In genomic region chr3:120449701-120450216, GRCh38 we compare ENCODE assay signal across 2 cellular contexts.
TF ChIP-seq lines count a peak whose summit lies in the region.

No MANE protein-coding gene starts in this region.

TF ChIP-seq in A549, 52 proteins besides CTCF, POLR2A, EP300 and RAD21:
- TF ChIP-seq RNF2 (IDR thresholded peaks at IDR 0.05; ENCODE audit: borderline replicate concordance, low read depth) (peak; percentile 94), TFCP2L1 (CRISPR knock-in tag; IDR thresholded peaks at IDR 0.05) (no peak), RFX5 (IDR thresholded peaks at IDR 0.05) (no peak), NR3C1 (IDR thresholded peaks at IDR 0.05) (no peak), CEBPB (IDR thresholded peaks at IDR 0.05) (peak; percentile 89 to 96; a peak in 3 of 4 replicates), CBX8 (IDR thresholded peaks at IDR 0.05) (peak; percentile 88; the same call in 1 of the 2 replicates)
- TF ChIP-seq, protein P1, sequence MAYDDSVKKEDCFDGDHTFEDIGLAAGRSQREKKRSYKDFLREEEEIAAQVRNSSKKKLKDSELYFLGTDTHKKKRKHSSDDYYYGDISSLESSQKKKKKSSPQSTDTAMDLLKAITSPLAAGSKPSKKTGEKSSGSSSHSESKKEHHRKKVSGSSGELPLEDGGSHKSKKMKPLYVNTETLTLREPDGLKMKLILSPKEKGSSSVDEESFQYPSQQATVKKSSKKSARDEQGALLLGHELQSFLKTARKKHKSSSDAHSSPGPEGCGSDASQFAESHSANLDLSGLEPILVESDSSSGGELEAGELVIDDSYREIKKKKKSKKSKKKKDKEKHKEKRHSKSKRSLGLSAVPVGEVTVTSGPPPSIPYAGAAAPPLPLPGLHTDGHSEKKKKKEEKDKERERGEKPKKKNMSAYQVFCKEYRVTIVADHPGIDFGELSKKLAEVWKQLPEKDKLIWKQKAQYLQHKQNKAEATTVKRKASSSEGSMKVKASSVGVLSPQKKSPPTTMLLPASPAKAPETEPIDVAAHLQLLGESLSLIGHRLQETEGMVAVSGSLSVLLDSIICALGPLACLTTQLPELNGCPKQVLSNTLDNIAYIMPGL (CRISPR knock-in tag; IDR thresholded peaks at IDR 0.05; ENCODE audit: borderline replicate concordance) = no peak

TF ChIP-seq in IMR-90, 13 proteins besides CTCF, POLR2A, EP300 and RAD21:
- TF ChIP-seq ELK1 (IDR thresholded peaks at IDR 0.05; ENCODE audit: borderline replicate concordance, low read depth, low read length) = no peak
- TF ChIP-seq SMC3 (IDR thresholded peaks at IDR 0.05; ENCODE audit: low read depth, low read length) = no peak
- TF ChIP-seq CEBPB (IDR thresholded peaks at IDR 0.05; ENCODE audit: low read depth, low read length) = peak; percentile 96
- TF ChIP-seq CHD1 (IDR thresholded peaks at IDR 0.05; ENCODE audit: low read depth, low read length) = 0 out of 2 replicates have a peak, but pooled peaks have one; percentile 20
- no peak for TF ChIP-seq MAFK (IDR thresholded peaks at IDR 0.05; ENCODE audit: low read depth, low read length)
- no peak for TF ChIP-seq RCOR1 (IDR thresholded peaks at IDR 0.05; ENCODE audit: insufficient replicate concordance, low read length)
- TF ChIP-seq RFX5 (IDR thresholded peaks at IDR 0.05; ENCODE audit: low read depth, low read length) = no peak
